2 cellular contexts compared by ENCODE assay signal in the genomic region with DNA sequence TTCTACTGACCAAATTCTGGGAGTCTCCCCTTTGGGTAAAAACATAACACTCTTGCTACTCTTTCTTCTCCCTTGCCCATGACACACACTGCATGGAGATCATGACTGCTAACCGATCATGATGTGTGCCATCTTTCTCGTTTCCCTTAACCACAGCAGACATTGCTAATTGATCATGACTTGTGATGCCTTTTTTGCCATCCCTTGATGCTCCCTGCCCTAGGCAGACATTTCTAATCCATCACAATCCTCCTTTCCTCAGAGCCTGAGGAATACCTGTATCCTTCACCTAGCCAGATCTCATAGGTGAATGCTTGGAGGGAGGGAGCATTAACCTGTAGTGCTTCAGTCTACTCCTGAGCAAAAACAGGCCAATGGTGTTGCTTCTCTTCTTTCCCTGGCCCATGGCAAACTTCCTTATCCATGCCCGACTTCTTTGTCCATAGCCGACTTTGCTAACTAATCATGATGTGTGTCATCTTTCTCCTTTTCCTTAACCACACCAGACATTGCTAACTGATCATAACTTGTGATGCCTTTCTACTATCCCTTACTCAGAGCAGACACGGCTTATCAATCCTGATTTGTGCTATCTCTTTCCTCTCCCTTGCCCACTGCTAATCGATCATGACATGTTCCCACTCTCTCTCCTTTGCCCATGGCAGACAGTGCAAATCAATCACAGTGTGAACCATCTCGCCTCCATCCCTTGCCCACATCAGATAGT.
TF ChIP-seq lines count a peak whose summit lies in the region.

No MANE protein-coding gene starts in this region.

TF ChIP-seq in GM12891, 5 proteins besides CTCF, POLR2A, EP300 and RAD21:
- no peak for TF ChIP-seq PAX5 (IDR thresholded peaks at IDR 0.05; ENCODE audit: insufficient read depth, low read length, severe bottlenecking)
- no peak for TF ChIP-seq POU2F2 (IDR thresholded peaks at IDR 0.05; ENCODE audit: low read depth, low read length)
- no peak for TF ChIP-seq POLR2AphosphoS5 (IDR thresholded peaks at IDR 0.05; ENCODE audit: low read depth, low read length)
- no peak for TF ChIP-seq SPI1 (IDR thresholded peaks at IDR 0.05; ENCODE audit: low read depth, low read length)
- no peak for TF ChIP-seq TAF1 (IDR thresholded peaks at IDR 0.05; ENCODE audit: low read depth, low read length)

TF ChIP-seq in K562, 482 proteins besides CTCF, POLR2A, EP300 and RAD21:
- no peak for TF ChIP-seq NR2C1 (IDR thresholded peaks at IDR 0.05)
- no peak for TF ChIP-seq NR2C1 (tag; IDR thresholded peaks at IDR 0.05)
